ENCODE assay signal across 28 cellular contexts in the genomic region with DNA sequence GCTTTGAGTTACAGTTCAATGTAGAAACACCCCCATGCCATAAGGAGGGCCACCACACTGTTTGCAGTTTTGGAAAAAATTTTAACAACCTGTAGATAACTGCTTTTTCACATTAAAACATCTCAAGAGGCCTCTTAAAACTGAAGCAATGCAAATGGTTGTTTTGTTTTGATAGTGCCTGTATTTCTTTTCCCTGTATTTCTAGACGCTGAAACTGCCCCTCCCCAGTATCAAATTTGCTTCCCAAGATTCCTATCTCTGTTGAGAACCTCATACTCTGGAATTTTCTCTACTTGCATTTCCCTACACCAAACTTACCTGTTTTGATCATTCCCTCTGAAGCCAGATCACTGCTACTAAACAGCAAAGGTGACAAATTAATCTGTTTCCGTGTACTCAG.
"Had no signal": no experiment of that assay in that cellular context is flagged by ENCODE, and none has a peak within 500 bp of the region (broad histone marks: within the 10 kb centered on the region; RNA-seq: fewer than 3 reads in every experiment).

No MANE protein-coding gene starts in this region.

- H3K4me3 Mint-ChIP-seq: natural killer cell; nephron; neural progenitor cell; stimulated activated effector memory CD8-positive, alpha-beta T cell treated with anti-CD3 and anti-CD28 coated beads, Interleukin-12 subunit alpha, Interleukin-12 subunit beta, amount 100 ng/mL, for 72 hours; stimulated activated naive B cell treated with anti-CD40 and anti-IgM and Interleukin-4, amounts not matched to agents 10 μg/mL and 1 μg/mL and 100 μg/mL, for 72 hours; stimulated activated naive CD8-positive, alpha-beta T cell treated with anti-CD3 and anti-CD28 coated beads, Interleukin-15, Interleukin-2, amounts not matched to agents 100 ng/mL and 50 ng/mL, for 24 hours; type B pancreatic cell had no signal

- H3K4me1 Mint-ChIP-seq: natural killer cell; nephron; neural progenitor cell; stimulated activated effector memory CD8-positive, alpha-beta T cell treated with anti-CD3 and anti-CD28 coated beads, Interleukin-12 subunit alpha, Interleukin-12 subunit beta, amount 100 ng/mL, for 72 hours; stimulated activated naive B cell treated with anti-CD40 and anti-IgM and Interleukin-4, amounts not matched to agents 10 μg/mL and 1 μg/mL and 100 μg/mL, for 72 hours had no signal

- H3K9me3 Mint-ChIP-seq: natural killer cell; nephron; neural progenitor cell; stimulated activated effector memory CD8-positive, alpha-beta T cell treated with anti-CD3 and anti-CD28 coated beads, Interleukin-12 subunit alpha, Interleukin-12 subunit beta, amount 100 ng/mL, for 72 hours; stimulated activated naive B cell treated with anti-CD40 and anti-IgM and Interleukin-4, amounts not matched to agents 10 μg/mL and 1 μg/mL and 100 μg/mL, for 72 hours; stimulated activated naive CD8-positive, alpha-beta T cell treated with anti-CD3 and anti-CD28 coated beads, Interleukin-15, Interleukin-2, amounts not matched to agents 100 ng/mL and 50 ng/mL, for 24 hours; type B pancreatic cell had no signal

- H3K36me3 ChIP-seq: neural progenitor cell, ovary, right lobe of liver, sigmoid colon, stomach, thoracic aorta, thyroid gland, tibial nerve, upper lobe of right lung, uterus had no signal

- H3K4me3 ChIP-seq: neural progenitor cell, ovary, psoas muscle, right lobe of liver, sigmoid colon, stomach, thoracic aorta, thyroid gland, tibial nerve, upper lobe of right lung, uterus had no signal

- H3K9me3 ChIP-seq: ovary, psoas muscle, right lobe of liver, sigmoid colon, stomach, thoracic aorta, thyroid gland, tibial nerve, upper lobe of right lung, uterus had no signal

- H3K27me3 Mint-ChIP-seq: progenitor cell of endocrine pancreas, type B pancreatic cell had no signal

- H3K36me3 Mint-ChIP-seq: natural killer cell; neural progenitor cell; stimulated activated effector memory CD8-positive, alpha-beta T cell treated with anti-CD3 and anti-CD28 coated beads, Interleukin-12 subunit alpha, Interleukin-12 subunit beta, amount 100 ng/mL, for 72 hours; stimulated activated naive B cell treated with anti-CD40 and anti-IgM and Interleukin-4, amounts not matched to agents 10 μg/mL and 1 μg/mL and 100 μg/mL, for 72 hours; type B pancreatic cell had no signal

- H3K27ac ChIP-seq: neural progenitor cell, ovary, parathyroid adenoma, psoas muscle, right lobe of liver, sigmoid colon, stomach, thoracic aorta, thyroid gland, tibial nerve, upper lobe of right lung, uterus had no signal

- DNase-seq: natural killer cell; occipital lobe; ovary; posterior cingulate gyrus; psoas muscle; right cardiac atrium; right lobe of liver; sigmoid colon; small intestine; stimulated activated CD4-positive, alpha-beta T cell treated with anti-CD3 and anti-CD28 coated beads, Interleukin-15, amount 100 ng/mL, for 24 hours; stimulated activated CD4-positive, alpha-beta T cell treated with anti-CD3 and anti-CD28 coated beads, Interleukin-2, amount 100 ng/mL, for 24 hours; stimulated activated CD4-positive, alpha-beta T cell treated with anti-CD3 and anti-CD28 coated beads, Interleukin-2, amount 100 ng/mL, for 48 hours; stimulated activated CD4-positive, alpha-beta T cell treated with anti-CD3 and anti-CD28 coated beads, Interleukin-4, amount 100 ng/mL, for 24 hours; stimulated activated naive B cell treated with anti-CD40 and anti-IgM and Interleukin-4, amounts not matched to agents 10 μg/mL and 1 μg/mL and 100 μg/mL, for 72 hours; stimulated activated naive CD4-positive, alpha-beta T cell treated with Interleukin-2 at 50 U/mL for 16 hours; stomach; thyroid gland; upper lobe of right lung; uterus had no signal

- ATAC-seq: natural killer cell; psoas muscle; right cardiac atrium; right lobe of liver; stimulated activated effector memory CD8-positive, alpha-beta T cell treated with anti-CD3 and anti-CD28 coated beads, Interleukin-12 subunit alpha, Interleukin-12 subunit beta, amount 100 ng/mL, for 72 hours; stimulated activated naive B cell treated with anti-CD40 and anti-IgM and Interleukin-4, amounts not matched to agents 10 μg/mL and 1 μg/mL and 100 μg/mL, for 72 hours; upper lobe of right lung had no signal

- H3K27ac Mint-ChIP-seq: natural killer cell; nephron; neural progenitor cell; progenitor cell of endocrine pancreas; stimulated activated effector memory CD8-positive, alpha-beta T cell treated with anti-CD3 and anti-CD28 coated beads, Interleukin-12 subunit alpha, Interleukin-12 subunit beta, amount 100 ng/mL, for 72 hours; stimulated activated naive B cell treated with anti-CD40 and anti-IgM and Interleukin-4, amounts not matched to agents 10 μg/mL and 1 μg/mL and 100 μg/mL, for 72 hours; stimulated activated naive CD8-positive, alpha-beta T cell treated with anti-CD3 and anti-CD28 coated beads, Interleukin-15, Interleukin-2, amounts not matched to agents 100 ng/mL and 50 ng/mL, for 24 hours; type B pancreatic cell had no signal

- H3K4me1 ChIP-seq: parathyroid adenoma, psoas muscle, right lobe of liver, sigmoid colon, stomach, thyroid gland, tibial nerve, upper lobe of right lung, uterus had no signal
